24 cellular contexts compared by ENCODE assay signal in genomic region chr2:170587937-170588336, GRCh38.
DNase-seq lines count a peak whose midpoint lies in the region; ATAC-seq, FAIRE-seq and TF ChIP-seq lines count a peak whose summit lies in the region.
"Had no signal": no experiment of that assay in that cellular context is flagged by ENCODE, and none has a peak within 500 bp of the region (broad histone marks: within the 10 kb centered on the region; RNA-seq: fewer than 3 reads in every experiment).

No MANE protein-coding gene starts in this region.

- DNase-seq in HCEC 1CT = peak; percentile 2
- peak; percentile 25 for DNase-seq in NCI-H69 (lab: John Stamatoyannopoulos, UW)
- DNase-seq in choroid plexus epithelial cell (ENCODE audit: low read depth) = peak; percentile 38
- peak; percentile 4 for DNase-seq in keratinocyte (ENCODE audit: low read depth, low spot score)
- DNase-seq in uterus = no peak
- no peak for DNase-seq in activated T-cell treated with anti-CD3 and anti-CD28 coated beads, Interleukin-2, amount 50 U/mL, for 72 hours
- DNase-seq in osteocyte (ENCODE audit: extremely low spot score, unreplicated experiment) = no peak
- DNase-seq: activated CD4-positive, alpha-beta memory T cell treated with anti-CD3 and anti-CD28 coated beads, Interleukin-2, amount 10 ng/mL, durations not matched to agents 7 days and 5 days; activated gamma-delta T cell; cortex of kidney; esophagus squamous epithelium; head of caudate nucleus; HFFc6; KG1; MV-4-11; NCI-H1694 treated with DMSO at 0.1 percent for 48 hours; NCI-H2227 treated with DMSO at 0.1 percent for 48 hours; NCI-H774; Right ventricle myocardium superior; trophoblast cell had no signal

- no peaks in the 10 kb centered on the region for H3K4me1 Mint-ChIP-seq in activated T-cell treated with anti-CD3 and anti-CD28 coated beads, Interleukin-2, amount 50 U/mL, for 72 hours (ENCODE audit: low read depth)
- H3K4me1 Mint-ChIP-seq in osteocyte (ENCODE audit: unreplicated experiment) = no peaks in the 10 kb centered on the region
- H3K4me1 Mint-ChIP-seq: activated CD4-positive, alpha-beta memory T cell treated with anti-CD3 and anti-CD28 coated beads, Interleukin-2, amount 10 ng/mL, durations not matched to agents 7 days and 5 days had no signal

- intact Hi-C loops in uterus (cut with DNase I; ENCODE audit: low total_unique reads) = no loop called here

- H3K4me1 ChIP-seq in keratinocyte (ENCODE audit: control insufficient read depth, extremely low read depth, insufficient read depth, low read length) (peaks cover 12% of the 10 kb centered on the region), uterus (no peaks in the 10 kb centered on the region)

- no peak overlapping the region for H3K4me3 ChIP-seq in choroid plexus epithelial cell (ENCODE audit: low read depth, low read length)
- no peak overlapping the region for H3K4me3 ChIP-seq in keratinocyte (ENCODE audit: control insufficient read depth in 2 of 3, extremely low read depth in 1 of 3, insufficient read depth in 2 of 3, low read depth in 1 of 3, low read length in 3 of 3)
- H3K4me3 ChIP-seq in uterus = no peak overlapping the region
- H3K4me3 ChIP-seq: esophagus squamous epithelium had no signal

- H3K4me3 Mint-ChIP-seq in activated T-cell treated with anti-CD3 and anti-CD28 coated beads, Interleukin-2, amount 50 U/mL, for 72 hours = no peak overlapping the region
- H3K4me3 Mint-ChIP-seq in osteocyte (ENCODE audit: unreplicated experiment) = no peak overlapping the region
- H3K4me3 Mint-ChIP-seq: activated CD4-positive, alpha-beta memory T cell treated with anti-CD3 and anti-CD28 coated beads, Interleukin-2, amount 10 ng/mL, durations not matched to agents 7 days and 5 days; HFFc6 had no signal

- H3K9me3 Mint-ChIP-seq in activated T-cell treated with anti-CD3 and anti-CD28 coated beads, Interleukin-2, amount 50 U/mL, for 72 hours = no peaks in the 10 kb centered on the region
- H3K9me3 Mint-ChIP-seq in osteocyte (ENCODE audit: unreplicated experiment) = no peaks in the 10 kb centered on the region
- H3K9me3 Mint-ChIP-seq: activated CD4-positive, alpha-beta memory T cell treated with anti-CD3 and anti-CD28 coated beads, Interleukin-2, amount 10 ng/mL, durations not matched to agents 7 days and 5 days had no signal

- dilution Hi-C loops in keratinocyte (cut with MboI; ENCODE audit: extremely low pct_ligation_motif_present, low sequenced_read_pairs) = no loop called here

- TF ChIP-seq CTCF in choroid plexus epithelial cell (conservative IDR thresholded peaks at IDR 0.05; ENCODE audit: low read depth, low read length) = no peak
- no peak for TF ChIP-seq CTCF in keratinocyte (optimal IDR thresholded peaks at IDR 0.05 in 1 of 3, IDR thresholded peaks at IDR 0.05 in 1 of 3, conservative IDR thresholded peaks at IDR 0.05 in 1 of 3; ENCODE audit: extremely low read depth in 1 of 3, insufficient read depth in 2 of 3, low read length in 3 of 3)
- TF ChIP-seq CTCF in uterus (IDR thresholded peaks at IDR 0.05) = no peak
- TF ChIP-seq CTCF in osteocyte (IDR thresholded peaks at IDR 0.05) = no peak

- no peak overlapping the region for H3K27ac Mint-ChIP-seq in activated T-cell treated with anti-CD3 and anti-CD28 coated beads, Interleukin-2, amount 50 U/mL, for 72 hours
- no peak overlapping the region for H3K27ac Mint-ChIP-seq in osteocyte (ENCODE audit: unreplicated experiment)
- H3K27ac Mint-ChIP-seq: activated CD4-positive, alpha-beta memory T cell treated with anti-CD3 and anti-CD28 coated beads, Interleukin-2, amount 10 ng/mL, durations not matched to agents 7 days and 5 days; HFFc6 had no signal

- no peak overlapping the region for H3K9ac ChIP-seq in keratinocyte (ENCODE audit: control insufficient read depth, extremely low read depth, insufficient read depth, low read length)

- H2AFZ ChIP-seq in keratinocyte (ENCODE audit: control insufficient read depth, low read length) = no peak overlapping the region

- H3K27me3 ChIP-seq in keratinocyte (ENCODE audit: control insufficient read depth, extremely low read depth, insufficient read depth, low read length) = no peaks in the 10 kb centered on the region
- no peaks in the 10 kb centered on the region for H3K27me3 ChIP-seq in uterus
- H3K27me3 ChIP-seq: esophagus squamous epithelium had no signal

- no peak for ATAC-seq in SK-N-SH treated with all-trans-retinoic acid at 6 μM for 48 hours
- ATAC-seq in activated T-cell treated with anti-CD3 and anti-CD28 coated beads, Interleukin-2, amount 50 U/mL, for 72 hours (replicated peaks in 1 of 2) = no peak

- FAIRE-seq in keratinocyte (lab: Jason Lieb, UNC) = no peak
- FAIRE-seq: G401.6, HTR-8/SVneo had no signal

- H3K36me3 ChIP-seq in keratinocyte (ENCODE audit: control insufficient read depth in 2 of 2, extremely low read depth in 1 of 2, insufficient read depth in 2 of 2, low read length in 2 of 2) (no peaks in the 10 kb centered on the region), uterus (no peaks in the 10 kb centered on the region)
- H3K36me3 ChIP-seq: esophagus squamous epithelium, neutrophil had no signal

- H3K4me2 ChIP-seq in keratinocyte (ENCODE audit: control insufficient read depth, extremely low read depth, insufficient read depth, low read depth, low read length) = no peak overlapping the region

- H3K9me3 ChIP-seq in keratinocyte (ENCODE audit: control insufficient read depth, low read depth, low read length) (no peaks in the 10 kb centered on the region), uterus (no peaks in the 10 kb centered on the region)
- H3K9me3 ChIP-seq: esophagus squamous epithelium, neutrophil had no signal

- no peaks in the 10 kb centered on the region for H3K79me2 ChIP-seq in keratinocyte (ENCODE audit: control insufficient read depth, insufficient read depth, low read length)

- no peaks in the 10 kb centered on the region for H3K9me1 ChIP-seq in keratinocyte (ENCODE audit: control insufficient read depth, extremely low read depth, insufficient read depth, low read length)

- H3K27me3 Mint-ChIP-seq in activated T-cell treated with anti-CD3 and anti-CD28 coated beads, Interleukin-2, amount 50 U/mL, for 72 hours (ENCODE audit: low read depth) = peaks cover 6% of the 10 kb centered on the region
- peaks cover 28% of the 10 kb centered on the region for H3K27me3 Mint-ChIP-seq in osteocyte (ENCODE audit: unreplicated experiment)

- H3K36me3 Mint-ChIP-seq in activated T-cell treated with anti-CD3 and anti-CD28 coated beads, Interleukin-2, amount 50 U/mL, for 72 hours (ENCODE audit: insufficient read depth in 2 of 2) = no peaks in the 10 kb centered on the region
- no peaks in the 10 kb centered on the region for H3K36me3 Mint-ChIP-seq in osteocyte (ENCODE audit: unreplicated experiment)

- no peaks in the 10 kb centered on the region for H4K20me1 ChIP-seq in keratinocyte (ENCODE audit: control insufficient read depth, extremely low read depth, insufficient read depth, low read length)

- TF ChIP-seq POLR2A in uterus (IDR thresholded peaks at IDR 0.05) = no peak

- H3K27ac ChIP-seq in keratinocyte (ENCODE audit: control insufficient read depth, insufficient read depth, low read length) = no peak overlapping the region
- no peak overlapping the region for H3K27ac ChIP-seq in uterus
- H3K27ac ChIP-seq: esophagus squamous epithelium, neutrophil had no signal

TF ChIP-seq in SK-N-SH treated with all-trans-retinoic acid at 6 μM for 48 hours, 23 proteins besides CTCF, POLR2A, EP300 and RAD21:
- TF ChIP-seq CSDC2 (CRISPR knock-in tag; IDR thresholded peaks at IDR 0.05) (no peak), ZNF565 (CRISPR knock-in tag; conservative IDR thresholded peaks at IDR 0.05; ENCODE audit: low read depth) (no peak), ZC3H10 (CRISPR knock-in tag; IDR thresholded peaks at IDR 0.05) (no peak), ESRRG (CRISPR knock-in tag; IDR thresholded peaks at IDR 0.05) (no peak)

Comparison
In these comparisons a context has a peak if more than half of its experiments do, and no peak if none do; other contexts are left out.
1. DNase-seq: peak in HCEC 1CT (single experiment), NCI-H69 (single experiment), choroid plexus epithelial cell (single experiment) and keratinocyte (single experiment); none in uterus (0 of 2), activated T-cell treated with anti-CD3 and anti-CD28 coated beads, Interleukin-2, amount 50 U/mL, for 72 hours (0 of 2) and osteocyte (single experiment).